Comparison of ENCODE assay signal across 1 cellular context in the genomic region with DNA sequence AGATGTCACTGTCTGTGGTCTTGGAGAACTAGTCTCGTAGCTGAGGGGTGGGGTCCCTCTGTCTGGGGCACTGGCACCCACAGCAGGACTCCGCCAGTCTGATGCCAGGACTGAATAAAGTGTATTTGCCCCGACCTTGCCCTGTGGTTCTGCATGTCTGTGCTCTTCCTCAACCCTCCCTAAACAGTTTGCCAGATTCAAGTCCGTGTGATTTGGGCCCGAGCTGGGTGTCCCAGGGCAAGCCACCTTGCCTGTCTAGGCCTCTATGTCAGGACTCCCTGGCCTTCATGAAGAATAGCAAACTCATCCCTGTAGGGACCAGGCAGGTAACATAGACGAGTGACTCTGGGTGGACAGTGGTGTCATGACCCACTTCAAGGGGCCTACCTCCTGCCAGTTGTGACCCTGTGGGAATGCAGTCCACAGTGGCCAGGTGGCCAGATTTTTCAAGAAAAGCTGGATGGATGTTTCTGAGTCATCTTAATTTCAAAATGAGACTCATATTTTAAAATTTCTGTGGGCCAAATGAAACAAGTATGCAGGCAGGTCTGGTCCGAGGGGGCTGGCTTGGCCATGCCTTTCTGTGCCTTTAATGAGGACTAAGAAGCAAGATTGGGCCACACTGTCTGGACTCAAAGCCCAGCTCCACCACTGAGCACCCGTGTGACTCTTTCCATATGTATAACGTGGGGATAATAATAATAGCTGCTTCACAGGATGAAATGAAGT.
TF ChIP-seq lines count a peak whose summit lies in the region.

No MANE protein-coding gene starts in this region.

TF ChIP-seq in HepG2, 621 proteins besides CTCF, POLR2A, EP300 and RAD21 (continues in another document):
- TF ChIP-seq SP1 (IDR thresholded peaks at IDR 0.05), result no peak
- TF ChIP-seq SP1 (CRISPR knock-in tag; IDR thresholded peaks at IDR 0.05), result no peak
- TF ChIP-seq ZBTB38 (CRISPR knock-in tag; IDR thresholded peaks at IDR 0.05), result 0 out of 2 replicates have a peak, but pooled peaks have one; percentile 22
- TF ChIP-seq, protein P1, sequence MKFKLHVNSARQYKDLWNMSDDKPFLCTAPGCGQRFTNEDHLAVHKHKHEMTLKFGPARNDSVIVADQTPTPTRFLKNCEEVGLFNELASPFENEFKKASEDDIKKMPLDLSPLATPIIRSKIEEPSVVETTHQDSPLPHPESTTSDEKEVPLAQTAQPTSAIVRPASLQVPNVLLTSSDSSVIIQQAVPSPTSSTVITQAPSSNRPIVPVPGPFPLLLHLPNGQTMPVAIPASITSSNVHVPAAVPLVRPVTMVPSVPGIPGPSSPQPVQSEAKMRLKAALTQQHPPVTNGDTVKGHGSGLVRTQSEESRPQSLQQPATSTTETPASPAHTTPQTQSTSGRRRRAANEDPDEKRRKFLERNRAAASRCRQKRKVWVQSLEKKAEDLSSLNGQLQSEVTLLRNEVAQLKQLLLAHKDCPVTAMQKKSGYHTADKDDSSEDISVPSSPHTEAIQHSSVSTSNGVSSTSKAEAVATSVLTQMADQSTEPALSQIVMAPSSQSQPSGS (CRISPR knock-in tag; IDR thresholded peaks at IDR 0.05), result no peak
- TF ChIP-seq ZC3H13 (CRISPR knock-in tag; IDR thresholded peaks at IDR 0.05), result peak; percentile 86
- peak; percentile 45; the same call in 1 of the 2 replicates for TF ChIP-seq POLR2AphosphoS5 (IDR thresholded peaks at IDR 0.05; ENCODE audit: low read depth, low read length)
- peak; percentile 45 for TF ChIP-seq AGO2 (optimal IDR thresholded peaks at IDR 0.05; ENCODE audit: low read depth, low read length)
- TF ChIP-seq RXRA (CRISPR knock-in tag; IDR thresholded peaks at IDR 0.05), result 0 out of 2 replicates have a peak, but pooled peaks have one; percentile 41
- TF ChIP-seq, protein P2, sequence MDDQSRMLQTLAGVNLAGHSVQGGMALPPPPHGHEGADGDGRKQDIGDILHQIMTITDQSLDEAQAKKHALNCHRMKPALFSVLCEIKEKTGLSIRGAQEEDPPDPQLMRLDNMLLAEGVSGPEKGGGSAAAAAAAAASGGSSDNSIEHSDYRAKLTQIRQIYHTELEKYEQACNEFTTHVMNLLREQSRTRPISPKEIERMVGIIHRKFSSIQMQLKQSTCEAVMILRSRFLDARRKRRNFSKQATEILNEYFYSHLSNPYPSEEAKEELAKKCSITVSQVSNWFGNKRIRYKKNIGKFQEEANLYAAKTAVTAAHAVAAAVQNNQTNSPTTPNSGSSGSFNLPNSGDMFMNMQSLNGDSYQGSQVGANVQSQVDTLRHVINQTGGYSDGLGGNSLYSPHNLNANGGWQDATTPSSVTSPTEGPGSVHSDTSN (CRISPR knock-in tag; IDR thresholded peaks at IDR 0.05; ENCODE audit: borderline replicate concordance), result no peak
- peak; percentile 38; the same call in 1 of the 2 replicates for TF ChIP-seq PAF1 (CRISPR knock-in tag; IDR thresholded peaks at IDR 0.05)
- TF ChIP-seq MEF2D (CRISPR knock-in tag; IDR thresholded peaks at IDR 0.05), result 0 out of 2 replicates have a peak, but pooled peaks have one; percentile 15
- TF ChIP-seq ZNF552 (CRISPR knock-in tag; IDR thresholded peaks at IDR 0.05; ENCODE audit: borderline replicate concordance), result peak; percentile 57; the same call in 1 of the 2 replicates
- TF ChIP-seq ZNF547 (CRISPR knock-in tag; IDR thresholded peaks at IDR 0.05), result 0 out of 2 replicates have a peak, but pooled peaks have one; percentile 56
- 0 out of 2 replicates have a peak, but pooled peaks have one; percentile 35 for TF ChIP-seq ZNF446 (CRISPR knock-in tag; IDR thresholded peaks at IDR 0.05)
- TF ChIP-seq EED (CRISPR knock-in tag; IDR thresholded peaks at IDR 0.05), result 0 out of 2 replicates have a peak, but pooled peaks have one; percentile 54
- TF ChIP-seq, protein P3, sequence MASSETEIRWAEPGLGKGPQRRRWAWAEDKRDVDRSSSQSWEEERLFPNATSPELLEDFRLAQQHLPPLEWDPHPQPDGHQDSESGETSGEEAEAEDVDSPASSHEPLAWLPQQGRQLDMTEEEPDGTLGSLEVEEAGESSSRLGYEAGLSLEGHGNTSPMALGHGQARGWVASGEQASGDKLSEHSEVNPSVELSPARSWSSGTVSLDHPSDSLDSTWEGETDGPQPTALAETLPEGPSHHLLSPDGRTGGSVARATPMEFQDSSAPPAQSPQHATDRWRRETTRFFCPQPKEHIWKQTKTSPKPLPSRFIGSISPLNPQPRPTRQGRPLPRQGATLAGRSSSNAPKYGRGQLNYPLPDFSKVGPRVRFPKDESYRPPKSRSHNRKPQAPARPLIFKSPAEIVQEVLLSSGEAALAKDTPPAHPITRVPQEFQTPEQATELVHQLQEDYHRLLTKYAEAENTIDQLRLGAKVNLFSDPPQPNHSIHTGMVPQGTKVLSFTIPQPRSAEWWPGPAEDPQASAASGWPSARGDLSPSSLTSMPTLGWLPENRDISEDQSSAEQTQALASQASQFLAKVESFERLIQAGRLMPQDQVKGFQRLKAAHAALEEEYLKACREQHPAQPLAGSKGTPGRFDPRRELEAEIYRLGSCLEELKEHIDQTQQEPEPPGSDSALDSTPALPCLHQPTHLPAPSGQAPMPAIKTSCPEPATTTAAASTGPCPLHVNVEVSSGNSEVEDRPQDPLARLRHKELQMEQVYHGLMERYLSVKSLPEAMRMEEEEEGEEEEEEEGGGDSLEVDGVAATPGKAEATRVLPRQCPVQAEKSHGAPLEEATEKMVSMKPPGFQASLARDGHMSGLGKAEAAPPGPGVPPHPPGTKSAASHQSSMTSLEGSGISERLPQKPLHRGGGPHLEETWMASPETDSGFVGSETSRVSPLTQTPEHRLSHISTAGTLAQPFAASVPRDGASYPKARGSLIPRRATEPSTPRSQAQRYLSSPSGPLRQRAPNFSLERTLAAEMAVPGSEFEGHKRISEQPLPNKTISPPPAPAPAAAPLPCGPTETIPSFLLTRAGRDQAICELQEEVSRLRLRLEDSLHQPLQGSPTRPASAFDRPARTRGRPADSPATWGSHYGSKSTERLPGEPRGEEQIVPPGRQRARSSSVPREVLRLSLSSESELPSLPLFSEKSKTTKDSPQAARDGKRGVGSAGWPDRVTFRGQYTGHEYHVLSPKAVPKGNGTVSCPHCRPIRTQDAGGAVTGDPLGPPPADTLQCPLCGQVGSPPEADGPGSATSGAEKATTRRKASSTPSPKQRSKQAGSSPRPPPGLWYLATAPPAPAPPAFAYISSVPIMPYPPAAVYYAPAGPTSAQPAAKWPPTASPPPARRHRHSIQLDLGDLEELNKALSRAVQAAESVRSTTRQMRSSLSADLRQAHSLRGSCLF (CRISPR knock-in tag; IDR thresholded peaks at IDR 0.05; ENCODE audit: borderline replicate concordance), result no peak
- TF ChIP-seq, protein P4, sequence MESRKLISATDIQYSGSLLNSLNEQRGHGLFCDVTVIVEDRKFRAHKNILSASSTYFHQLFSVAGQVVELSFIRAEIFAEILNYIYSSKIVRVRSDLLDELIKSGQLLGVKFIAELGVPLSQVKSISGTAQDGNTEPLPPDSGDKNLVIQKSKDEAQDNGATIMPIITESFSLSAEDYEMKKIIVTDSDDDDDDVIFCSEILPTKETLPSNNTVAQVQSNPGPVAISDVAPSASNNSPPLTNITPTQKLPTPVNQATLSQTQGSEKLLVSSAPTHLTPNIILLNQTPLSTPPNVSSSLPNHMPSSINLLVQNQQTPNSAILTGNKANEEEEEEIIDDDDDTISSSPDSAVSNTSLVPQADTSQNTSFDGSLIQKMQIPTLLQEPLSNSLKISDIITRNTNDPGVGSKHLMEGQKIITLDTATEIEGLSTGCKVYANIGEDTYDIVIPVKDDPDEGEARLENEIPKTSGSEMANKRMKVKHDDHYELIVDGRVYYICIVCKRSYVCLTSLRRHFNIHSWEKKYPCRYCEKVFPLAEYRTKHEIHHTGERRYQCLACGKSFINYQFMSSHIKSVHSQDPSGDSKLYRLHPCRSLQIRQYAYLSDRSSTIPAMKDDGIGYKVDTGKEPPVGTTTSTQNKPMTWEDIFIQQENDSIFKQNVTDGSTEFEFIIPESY (CRISPR knock-in tag; IDR thresholded peaks at IDR 0.05), result 0 out of 2 replicates have a peak, but pooled peaks have one; percentile 32
- TF ChIP-seq BORCS8-MEF2B (CRISPR knock-in tag; IDR thresholded peaks at IDR 0.05), result 0 out of 2 replicates have a peak, but pooled peaks have one; percentile 35
- TF ChIP-seq POLR2G (IDR thresholded peaks at IDR 0.05; ENCODE audit: low read depth, low read length), result peak; percentile 43; the same call in 1 of the 2 replicates
- TF ChIP-seq, protein P5, sequence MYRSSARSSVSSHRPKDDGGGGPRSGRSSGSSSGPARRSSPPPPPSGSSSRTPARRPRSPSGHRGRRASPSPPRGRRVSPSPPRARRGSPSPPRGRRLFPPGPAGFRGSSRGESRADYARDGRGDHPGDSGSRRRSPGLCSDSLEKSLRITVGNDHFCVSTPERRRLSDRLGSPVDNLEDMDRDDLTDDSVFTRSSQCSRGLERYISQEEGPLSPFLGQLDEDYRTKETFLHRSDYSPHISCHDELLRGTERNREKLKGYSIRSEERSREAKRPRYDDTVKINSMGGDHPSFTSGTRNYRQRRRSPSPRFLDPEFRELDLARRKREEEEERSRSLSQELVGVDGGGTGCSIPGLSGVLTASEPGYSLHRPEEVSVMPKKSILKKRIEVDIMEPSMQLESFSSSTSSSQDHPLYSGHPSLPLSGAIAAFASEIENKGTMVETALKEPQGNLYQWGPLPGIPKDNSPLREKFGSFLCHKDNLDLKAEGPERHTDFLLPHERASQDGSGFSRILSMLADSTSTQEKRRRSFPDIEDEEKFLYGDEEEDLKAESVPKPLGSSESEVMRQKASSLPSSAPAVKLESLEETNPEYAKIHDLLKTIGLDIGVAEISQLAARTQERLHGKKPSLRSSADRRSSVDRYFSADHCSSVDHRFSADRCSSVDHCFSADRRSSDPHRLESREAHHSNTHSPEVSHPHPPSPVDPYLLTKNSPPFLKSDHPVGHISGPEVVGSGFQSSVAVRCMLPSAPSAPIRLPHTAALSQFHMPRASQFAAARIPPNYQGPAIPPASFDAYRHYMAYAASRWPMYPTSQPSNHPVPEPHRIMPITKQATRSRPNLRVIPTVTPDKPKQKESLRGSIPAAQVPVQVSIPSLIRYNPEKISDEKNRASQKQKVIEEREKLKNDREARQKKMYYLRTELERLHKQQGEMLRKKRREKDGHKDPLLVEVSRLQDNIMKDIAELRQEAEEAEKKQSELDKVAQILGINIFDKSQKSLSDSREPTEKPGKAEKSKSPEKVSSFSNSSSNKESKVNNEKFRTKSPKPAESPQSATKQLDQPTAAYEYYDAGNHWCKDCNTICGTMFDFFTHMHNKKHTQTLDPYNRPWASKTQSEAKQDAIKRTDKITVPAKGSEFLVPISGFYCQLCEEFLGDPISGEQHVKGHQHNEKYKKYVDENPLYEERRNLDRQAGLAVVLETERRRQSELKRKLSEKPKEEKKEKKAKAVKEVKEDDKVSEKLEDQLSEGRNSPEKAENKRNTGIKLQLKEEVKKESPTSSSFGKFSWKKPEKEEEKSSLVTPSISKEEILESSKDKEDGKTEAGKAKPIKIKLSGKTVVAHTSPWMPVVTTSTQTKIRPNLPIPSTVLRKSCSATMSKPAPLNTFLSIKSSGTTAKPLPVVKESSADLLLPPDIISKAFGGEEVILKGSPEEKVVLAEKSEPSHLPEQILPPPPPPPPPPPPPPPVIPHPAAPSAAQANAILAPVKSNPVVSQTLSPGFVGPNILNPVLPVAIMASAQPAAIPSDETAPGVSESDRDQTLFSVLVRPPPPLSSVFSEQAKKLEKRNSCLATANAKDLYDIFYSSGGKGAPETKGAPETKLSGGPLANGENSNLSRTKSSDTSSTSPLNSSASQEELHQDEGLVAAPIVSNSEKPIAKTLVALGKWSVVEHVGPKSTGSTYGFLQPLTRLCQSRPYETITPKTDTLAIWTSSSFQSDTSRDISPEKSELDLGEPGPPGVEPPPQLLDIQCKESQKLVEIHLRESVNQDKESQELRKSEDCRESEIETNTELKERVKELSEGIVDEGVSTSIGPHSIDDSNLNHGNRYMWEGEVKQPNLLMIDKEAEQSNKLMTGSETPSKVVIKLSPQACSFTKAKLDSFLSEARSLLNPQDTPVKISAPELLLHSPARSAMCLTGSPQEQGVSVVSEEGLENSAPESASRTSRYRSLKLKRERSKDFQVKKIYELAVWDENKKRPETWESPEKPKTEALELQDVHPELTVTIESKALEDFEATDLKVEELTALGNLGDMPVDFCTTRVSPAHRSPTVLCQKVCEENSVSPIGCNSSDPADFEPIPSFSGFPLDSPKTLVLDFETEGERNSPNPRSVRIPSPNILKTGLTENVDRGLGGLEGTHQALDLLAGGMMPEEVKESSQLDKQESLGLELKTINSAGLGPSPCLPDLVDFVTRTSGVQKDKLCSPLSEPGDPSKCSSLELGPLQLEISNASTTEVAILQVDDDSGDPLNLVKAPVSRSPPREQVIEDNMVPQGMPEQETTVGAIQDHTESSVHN (CRISPR knock-in tag; IDR thresholded peaks at IDR 0.05), result no peak
- TF ChIP-seq, protein P6, sequence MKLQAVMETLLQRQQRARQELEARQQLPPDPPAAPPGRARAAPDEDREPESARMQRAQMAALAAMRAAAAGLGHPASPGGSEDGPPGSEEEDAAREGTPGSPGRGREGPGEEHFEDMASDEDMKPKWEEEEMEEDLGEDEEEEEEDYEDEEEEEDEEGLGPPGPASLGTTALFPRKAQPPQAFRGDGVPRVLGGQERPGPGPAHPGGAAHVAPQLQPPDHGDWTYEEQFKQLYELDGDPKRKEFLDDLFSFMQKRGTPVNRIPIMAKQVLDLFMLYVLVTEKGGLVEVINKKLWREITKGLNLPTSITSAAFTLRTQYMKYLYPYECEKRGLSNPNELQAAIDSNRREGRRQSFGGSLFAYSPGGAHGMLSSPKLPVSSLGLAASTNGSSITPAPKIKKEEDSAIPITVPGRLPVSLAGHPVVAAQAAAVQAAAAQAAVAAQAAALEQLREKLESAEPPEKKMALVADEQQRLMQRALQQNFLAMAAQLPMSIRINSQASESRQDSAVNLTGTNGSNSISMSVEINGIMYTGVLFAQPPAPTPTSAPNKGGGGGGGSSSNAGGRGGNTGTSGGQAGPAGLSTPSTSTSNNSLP (IDR thresholded peaks at IDR 0.05; ENCODE audit: low read depth, low read length), result no peak
- TF ChIP-seq ZNF564 (CRISPR knock-in tag; IDR thresholded peaks at IDR 0.05), result no peak
- TF ChIP-seq NFYC (CRISPR knock-in tag; IDR thresholded peaks at IDR 0.05), result no peak
- TF ChIP-seq HES4 (CRISPR knock-in tag; IDR thresholded peaks at IDR 0.05; ENCODE audit: borderline replicate concordance), result peak; percentile 67
- TF ChIP-seq NRL (CRISPR knock-in tag; IDR thresholded peaks at IDR 0.05; ENCODE audit: borderline replicate concordance), result no peak
- TF ChIP-seq ZFY (CRISPR knock-in tag; IDR thresholded peaks at IDR 0.05), result peak; percentile 49
- TF ChIP-seq HNRNPH1 (optimal IDR thresholded peaks at IDR 0.05; ENCODE audit: low read depth, low read length), result peak; percentile 33
- TF ChIP-seq, protein P7, sequence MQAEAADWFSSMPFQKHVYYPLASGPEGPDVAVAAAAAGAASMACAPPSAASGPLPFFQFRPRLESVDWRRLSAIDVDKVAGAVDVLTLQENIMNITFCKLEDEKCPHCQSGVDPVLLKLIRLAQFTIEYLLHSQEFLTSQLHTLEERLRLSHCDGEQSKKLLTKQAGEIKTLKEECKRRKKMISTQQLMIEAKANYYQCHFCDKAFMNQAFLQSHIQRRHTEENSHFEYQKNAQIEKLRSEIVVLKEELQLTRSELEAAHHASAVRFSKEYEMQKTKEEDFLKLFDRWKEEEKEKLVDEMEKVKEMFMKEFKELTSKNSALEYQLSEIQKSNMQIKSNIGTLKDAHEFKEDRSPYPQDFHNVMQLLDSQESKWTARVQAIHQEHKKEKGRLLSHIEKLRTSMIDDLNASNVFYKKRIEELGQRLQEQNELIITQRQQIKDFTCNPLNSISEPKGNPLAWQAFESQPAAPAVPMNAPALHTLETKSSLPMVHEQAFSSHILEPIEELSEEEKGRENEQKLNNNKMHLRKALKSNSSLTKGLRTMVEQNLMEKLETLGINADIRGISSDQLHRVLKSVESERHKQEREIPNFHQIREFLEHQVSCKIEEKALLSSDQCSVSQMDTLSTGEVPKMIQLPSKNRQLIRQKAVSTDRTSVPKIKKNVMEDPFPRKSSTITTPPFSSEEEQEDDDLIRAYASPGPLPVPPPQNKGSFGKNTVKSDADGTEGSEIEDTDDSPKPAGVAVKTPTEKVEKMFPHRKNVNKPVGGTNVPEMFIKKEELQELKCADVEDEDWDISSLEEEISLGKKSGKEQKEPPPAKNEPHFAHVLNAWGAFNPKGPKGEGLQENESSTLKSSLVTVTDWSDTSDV (CRISPR knock-in tag; IDR thresholded peaks at IDR 0.05), result 0 out of 2 replicates have a peak, but pooled peaks have one; percentile 20
- TF ChIP-seq HIVEP1 (CRISPR knock-in tag; IDR thresholded peaks at IDR 0.05), result 0 out of 2 replicates have a peak, but pooled peaks have one; percentile 28
